In the genomic region with DNA sequence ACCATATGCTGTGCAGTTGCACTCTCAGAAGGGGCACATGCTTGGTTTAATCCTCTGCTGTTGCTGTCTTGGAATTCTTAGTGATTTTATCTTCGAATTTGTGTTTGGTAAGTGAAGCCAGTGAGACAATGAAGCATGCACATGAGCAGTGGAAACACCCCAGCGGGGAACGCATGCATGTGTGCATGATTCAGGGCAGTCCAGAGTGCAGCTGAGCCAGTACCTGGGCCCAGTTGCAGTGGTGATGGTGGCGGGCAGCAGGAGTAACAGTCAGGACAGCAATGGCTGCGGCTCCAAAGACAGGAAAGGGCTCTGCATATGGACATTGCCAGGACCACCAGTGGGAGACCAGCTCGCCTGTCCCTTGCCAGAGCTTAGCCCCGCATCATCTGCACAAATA, we compare ENCODE assay signal across 20 cellular contexts.
"Had no signal": no experiment of that assay in that cellular context is flagged by ENCODE, and none has a peak within 500 bp of the region (broad histone marks: within the 10 kb centered on the region; RNA-seq: fewer than 3 reads in every experiment).

No MANE protein-coding gene starts in this region.

- H3K36me3 ChIP-seq: colonic mucosa, ovary, upper lobe of right lung, vagina had no signal

- ATAC-seq: foreskin keratinocyte; left colon; left ventricle myocardium superior; naive thymus-derived CD4-positive, alpha-beta T cell; right cardiac atrium; stimulated activated effector memory CD8-positive, alpha-beta T cell treated with anti-CD3 and anti-CD28 coated beads, Interleukin-12 subunit alpha, Interleukin-12 subunit beta, amount 100 ng/mL, for 72 hours; stimulated activated naive CD8-positive, alpha-beta T cell treated with anti-CD3 and anti-CD28 coated beads, Interleukin-15, Interleukin-2, amounts not matched to agents 100 U/mL and 50 U/mL, for 24 hours; upper lobe of right lung had no signal

- FAIRE-seq: endothelial cell of umbilical vein had no signal

- H3K4me1 ChIP-seq: colonic mucosa, testis, tibial nerve, upper lobe of right lung, vagina had no signal

- H3K9me3 Mint-ChIP-seq: endodermal cell; stimulated activated effector memory CD8-positive, alpha-beta T cell treated with anti-CD3 and anti-CD28 coated beads, Interleukin-12 subunit alpha, Interleukin-12 subunit beta, amount 100 ng/mL, for 72 hours had no signal

- H3K27me3 ChIP-seq: colonic mucosa, foreskin keratinocyte, hepatocyte, ovary, testis, tibial nerve, upper lobe of right lung, vagina had no signal

- H3K4me3 ChIP-seq: colonic mucosa, hepatocyte, lung, ovary, testis, tibial nerve, upper lobe of right lung, vagina had no signal

- H3K9me3 ChIP-seq: colonic mucosa, ovary, testis, tibial nerve, upper lobe of right lung, vagina had no signal

- DNase-seq: colonic mucosa; dermis blood vessel endothelial cell; endodermal cell; foreskin keratinocyte; left colon; left ventricle myocardium superior; naive thymus-derived CD4-positive, alpha-beta T cell; ovary; right cardiac atrium; stimulated activated CD4-positive, alpha-beta T cell treated with anti-CD3 and anti-CD28 coated beads, Interleukin-4, amount 100 ng/mL, for 1 hour; stimulated activated CD8-positive, alpha-beta memory T cell treated with anti-CD3 and anti-CD28 coated beads, Interleukin-4, amount 100 ng/mL, for 48 hours; stimulated activated naive CD8-positive, alpha-beta T cell treated with anti-CD3 and anti-CD28 coated beads, Interleukin-15, Interleukin-2, amounts not matched to agents 100 U/mL and 50 U/mL, for 24 hours; testis; upper lobe of right lung had no signal

- H3K36me3 Mint-ChIP-seq: naive thymus-derived CD4-positive, alpha-beta T cell; stimulated activated effector memory CD8-positive, alpha-beta T cell treated with anti-CD3 and anti-CD28 coated beads, Interleukin-12 subunit alpha, Interleukin-12 subunit beta, amount 100 ng/mL, for 72 hours had no signal

- H3K27ac ChIP-seq: colonic mucosa, foreskin keratinocyte, hepatocyte, ovary, testis, tibial nerve, upper lobe of right lung, vagina had no signal

- H3K4me3 Mint-ChIP-seq: endodermal cell; naive thymus-derived CD4-positive, alpha-beta T cell; stimulated activated effector memory CD8-positive, alpha-beta T cell treated with anti-CD3 and anti-CD28 coated beads, Interleukin-12 subunit alpha, Interleukin-12 subunit beta, amount 100 ng/mL, for 72 hours had no signal

- H3K27ac Mint-ChIP-seq: endodermal cell; naive thymus-derived CD4-positive, alpha-beta T cell; stimulated activated effector memory CD8-positive, alpha-beta T cell treated with anti-CD3 and anti-CD28 coated beads, Interleukin-12 subunit alpha, Interleukin-12 subunit beta, amount 100 ng/mL, for 72 hours had no signal
